8 cellular contexts compared by ENCODE assay signal in genomic region chr16:66274335-66275110, GRCh38.
DNase-seq lines count a peak whose midpoint lies in the region; ATAC-seq and TF ChIP-seq lines count a peak whose summit lies in the region.

No MANE protein-coding gene starts in this region.

- no peak overlapping the region for H3K4me2 ChIP-seq in SK-N-SH

- no peak for TF ChIP-seq EP300 in SK-N-SH (IDR thresholded peaks at IDR 0.05; ENCODE audit: borderline replicate concordance in 1 of 2, low read depth in 1 of 2, low read length in 1 of 2)

- no peaks in the 10 kb centered on the region for H3K9me2 ChIP-seq in SK-N-SH

- DNase-seq in DMS53 (lab: John Stamatoyannopoulos, UW) (peak; percentile 67), SK-N-SH (peak; percentile 45), foreskin keratinocyte (peak in 1 of 2 donors; percentile 56), cerebellar cortex (ENCODE audit: low spot score) (no peak), progenitor cell of endocrine pancreas (ENCODE audit: low spot score, unreplicated experiment) (no peak), NCI-H187 (lab: John Stamatoyannopoulos, UW) (no peak)
- DNase-seq in activated CD4-positive, alpha-beta T cell treated with anti-CD3 and anti-CD28 coated beads for 1 hour = no peak

- H3K27me3 ChIP-seq in SK-N-SH (ENCODE audit: insufficient read depth) (no peaks in the 10 kb centered on the region), foreskin keratinocyte (no peaks in the 10 kb centered on the region)

- peak; percentile 34 for TF ChIP-seq RAD21 in SK-N-SH (IDR thresholded peaks at IDR 0.05; ENCODE audit: low read length)

- CTCF ChIA-PET in SK-N-SH (lab: Yijun Ruan, JAX) = interaction anchor here (0.6 to 4.1 kb wide), 14 partner anchors 13 to 950 kb away, joined by 3 to 40 read pairs (median 6); no protein-coding TSS in a partner anchor

- H3K36me3 Mint-ChIP-seq in progenitor cell of endocrine pancreas (ENCODE audit: insufficient read depth) = no peaks in the 10 kb centered on the region

- H3K36me3 ChIP-seq in SK-N-SH (replicated peaks in 1 of 2; ENCODE audit: control insufficient read depth in 1 of 2, insufficient read depth in 2 of 2, low read length in 1 of 2) = no peaks in the 10 kb centered on the region

- no peaks in the 10 kb centered on the region for H3F3A ChIP-seq in SK-N-SH (replicated peaks; ENCODE audit: insufficient read depth)

- no peak overlapping the region for H3K27ac ChIP-seq in SK-N-SH (ENCODE audit: low read depth in 2 of 2, low read length in 1 of 2)
- H3K27ac ChIP-seq in foreskin keratinocyte = no peak overlapping the region

- H3K27ac Mint-ChIP-seq in progenitor cell of endocrine pancreas = no peak overlapping the region

- peaks cover 0 to 7% of the 10 kb centered on the region in 2 experiments; a peak in 1 of 4 replicates for H3K4me1 ChIP-seq in SK-N-SH (ENCODE audit: control insufficient read depth in 1 of 2, insufficient read depth in 2 of 2, low read depth in 1 of 2, low read length in 1 of 2)
- peaks cover 17% of the 10 kb centered on the region for H3K4me1 ChIP-seq in foreskin keratinocyte

- H3K4me1 Mint-ChIP-seq in progenitor cell of endocrine pancreas (ENCODE audit: low read depth) = peaks cover 12% of the 10 kb centered on the region

- H2AFZ ChIP-seq in SK-N-SH (ENCODE audit: low read depth) = no peak overlapping the region

- POLR2A ChIA-PET in SK-N-SH (lab: Yijun Ruan, JAX) = no interaction called here

- 59% methylated on average over 6 of the region's 9 CpGs for WGBS in SK-N-SH (ENCODE audit: low lambda C conversion rate)

- TF ChIP-seq CTCF in SK-N-SH (IDR thresholded peaks at IDR 0.05) (peak; percentile 58), foreskin keratinocyte (conservative IDR thresholded peaks at IDR 0.05) (peak; percentile 66), progenitor cell of endocrine pancreas (IDR thresholded peaks at IDR 0.05; ENCODE audit: unreplicated experiment) (no peak)

- H3K9ac ChIP-seq in SK-N-SH = no peak overlapping the region

- no peaks in the 10 kb centered on the region for H4K20me1 ChIP-seq in SK-N-SH (ENCODE audit: insufficient read depth)

- no peaks in the 10 kb centered on the region for H3K9me3 ChIP-seq in SK-N-SH

- H3K9me3 Mint-ChIP-seq in progenitor cell of endocrine pancreas (ENCODE audit: low read depth) = peaks cover 3% of the 10 kb centered on the region

- H3K27me3 Mint-ChIP-seq in progenitor cell of endocrine pancreas = peaks cover 28% of the 10 kb centered on the region

- ATAC-seq in HG02759 (IDR thresholded peaks at IDR 0.05; ENCODE audit: unreplicated experiment) = peak; percentile 38
- ATAC-seq in foreskin keratinocyte = no peak

- H3K4me3 ChIP-seq in SK-N-SH (ENCODE audit: low read depth in 2 of 2, low read length in 1 of 2) = no peak overlapping the region

- H3K4me3 Mint-ChIP-seq in progenitor cell of endocrine pancreas (ENCODE audit: low read depth) = no peak overlapping the region

- no peaks in the 10 kb centered on the region for H3K79me2 ChIP-seq in SK-N-SH (ENCODE audit: insufficient read depth)

TF ChIP-seq in SK-N-SH, 30 proteins besides CTCF, POLR2A, EP300 and RAD21:
- peak; percentile 21; the same call in 1 of the 2 replicates for TF ChIP-seq SMC3 (IDR thresholded peaks at IDR 0.05; ENCODE audit: low read depth, low read length)
- TF ChIP-seq REST (IDR thresholded peaks at IDR 0.05; ENCODE audit: low read depth, low read length) = no peak

Comparison
In these comparisons a context has a peak if more than half of its experiments do, and no peak if none do; other contexts are left out.
1. DNase-seq: peak in DMS53 (single experiment) and SK-N-SH (single experiment); none in cerebellar cortex (single experiment), activated CD4-positive, alpha-beta T cell treated with anti-CD3 and anti-CD28 coated beads for 1 hour (single experiment), progenitor cell of endocrine pancreas (single experiment) and NCI-H187 (0 of 2).